8 cellular contexts compared by ENCODE assay signal in the genomic region with DNA sequence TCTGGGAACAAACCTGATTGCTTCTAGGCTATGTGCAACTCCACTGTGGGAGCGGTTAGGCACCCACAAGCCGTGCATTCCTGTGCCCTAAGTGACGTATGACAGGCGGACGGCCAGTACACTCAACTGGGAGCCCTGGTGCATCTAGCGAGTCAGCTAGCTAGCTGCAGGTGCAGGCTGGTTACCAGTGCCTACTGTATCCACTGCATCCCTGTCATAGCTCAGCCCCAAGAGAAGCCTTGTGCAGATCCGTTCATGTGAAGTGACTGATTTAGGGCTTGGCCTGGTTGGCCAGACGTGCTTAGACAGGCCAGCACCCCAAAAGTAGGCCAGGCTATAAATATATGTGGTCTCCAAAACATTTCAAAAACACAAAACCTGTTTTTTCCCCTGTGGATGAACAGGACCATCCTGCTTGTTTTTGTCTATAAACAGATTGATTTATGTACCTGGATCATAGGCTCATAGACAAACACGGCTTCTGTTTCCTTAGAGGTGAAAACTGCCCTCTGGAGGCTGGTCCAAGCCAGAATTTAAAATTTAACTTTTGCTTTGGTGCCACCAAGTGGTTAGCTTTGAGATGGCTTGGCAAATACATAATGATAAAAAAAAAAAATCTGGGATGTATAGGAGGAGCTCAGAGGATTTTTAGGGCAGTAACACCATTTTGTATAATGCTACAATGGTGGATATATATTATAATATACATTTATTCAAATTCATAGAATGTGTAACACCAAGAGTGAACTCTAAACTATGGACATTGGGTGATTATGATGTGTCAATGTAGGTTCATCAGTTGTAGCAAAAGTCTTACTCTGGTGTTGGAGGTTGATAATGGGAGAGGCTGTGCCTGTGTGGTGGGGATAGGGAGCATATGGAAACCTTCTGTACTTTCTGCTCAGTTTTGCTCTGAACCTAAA.
DNase-seq lines count a peak whose midpoint lies in the region; ATAC-seq and TF ChIP-seq lines count a peak whose summit lies in the region.

No MANE protein-coding gene starts in this region.

- peaks cover 5% of the 10 kb centered on the region for H3K4me1 Mint-ChIP-seq in activated T-helper 2 cell treated with anti-CD3 and anti-CD28 coated beads, Interferon-gamma antibody, Interleukin-2, Interleukin-4, amounts not matched to agents 10 μg/mL and 5 μg/mL and 100 μg/mL, durations not matched to agents 14 hours and 24 hours and 36 hours (ENCODE audit: low read depth)

- H3K9me3 Mint-ChIP-seq in activated T-helper 2 cell treated with anti-CD3 and anti-CD28 coated beads, Interferon-gamma antibody, Interleukin-2, Interleukin-4, amounts not matched to agents 10 μg/mL and 5 μg/mL and 100 μg/mL, durations not matched to agents 14 hours and 24 hours and 36 hours: no peaks in the 10 kb centered on the region

- BruUV-seq in PC-3 (replicated peaks; lab: Mats Ljungman, UMichigan): no TSS peak

- peaks cover 4% of the 10 kb centered on the region; the same call in 1 of the 2 replicates for H3K4me1 ChIP-seq in PC-3 (ENCODE audit: insufficient read depth, low read length)
- H3K4me1 ChIP-seq in foreskin keratinocyte: peaks cover 15% of the 10 kb centered on the region
- no peaks in the 10 kb centered on the region for H3K4me1 ChIP-seq in parathyroid adenoma

- H4K20me1 ChIP-seq in PC-3 (ENCODE audit: low read length): no peaks in the 10 kb centered on the region

- H3K9me3 ChIP-seq in PC-3 (ENCODE audit: low read length): no peaks in the 10 kb centered on the region
- H3K9me3 ChIP-seq in parathyroid adenoma (ENCODE audit: control insufficient read depth, low read length): no peaks in the 10 kb centered on the region

- H3K4me2 ChIP-seq in PC-3 (ENCODE audit: low read length) (no peak overlapping the region), parathyroid adenoma (ENCODE audit: low read length) (no peak overlapping the region)

- peaks cover 2% of the 10 kb centered on the region for H3K27me3 Mint-ChIP-seq in activated T-helper 2 cell treated with anti-CD3 and anti-CD28 coated beads, Interferon-gamma antibody, Interleukin-2, Interleukin-4, amounts not matched to agents 10 μg/mL and 5 μg/mL and 100 μg/mL, durations not matched to agents 14 hours and 24 hours and 36 hours (ENCODE audit: low read depth)

- no peaks in the 10 kb centered on the region; the same call in 1 of the 2 replicates for H3K36me3 ChIP-seq in PC-3 (ENCODE audit: low read depth, low read length)
- no peaks in the 10 kb centered on the region for H3K36me3 ChIP-seq in parathyroid adenoma (ENCODE audit: control insufficient read depth, insufficient read depth, low read length)

- H3K4me3 ChIP-seq in PC-3 (ENCODE audit: low read length): no peak overlapping the region
- H3K4me3 ChIP-seq in parathyroid adenoma (ENCODE audit: low read depth, low read length): no peak overlapping the region

- ATAC-seq in GM21825 (IDR thresholded peaks at IDR 0.05; ENCODE audit: unreplicated experiment) (peak; percentile 95), PC-3 (peak; percentile 76), foreskin keratinocyte (peak; percentile 97)

- CTCF ChIA-PET in PC-3 (lab: Charles Lee): interaction anchor here (0.5 to 1.8 kb wide), 22 partner anchors 9 to 976 kb away, joined by 3 to 22 read pairs (median 3); a partner anchor contains a TSS

- H3K27ac ChIP-seq in PC-3 (ENCODE audit: low read length): no peak overlapping the region
- H3K27ac ChIP-seq in foreskin keratinocyte: peak overlapping the region; percentile 52
- H3K27ac ChIP-seq in parathyroid adenoma: no peak overlapping the region

- H3F3A ChIP-seq in PC-3 (ENCODE audit: low read length, unreplicated experiment): no peaks in the 10 kb centered on the region

- DNase-seq in GDM1 (lab: John Stamatoyannopoulos, UW): peak; percentile 38
- DNase-seq in KG1 (lab: John Stamatoyannopoulos, UW): peak; percentile 57
- DNase-seq in PC-3: peak; percentile 91
- peak; percentile 41 for DNase-seq in activated T-helper 2 cell treated with anti-CD3 and anti-CD28 coated beads, Interferon-gamma antibody, Interleukin-2, Interleukin-4, amounts not matched to agents 10 μg/mL and 5 μg/mL and 100 μg/mL, durations not matched to agents 14 hours and 24 hours and 36 hours (ENCODE audit: low spot score)
- DNase-seq in foreskin keratinocyte: peak; percentile 88 to 95
- no peak for DNase-seq in 8988T

- H3K9ac ChIP-seq in PC-3 (ENCODE audit: low read length): no peak overlapping the region
- no peak overlapping the region for H3K9ac ChIP-seq in parathyroid adenoma

- H2AFZ ChIP-seq in PC-3 (ENCODE audit: low read length): no peak overlapping the region
- H2AFZ ChIP-seq in parathyroid adenoma: peak overlapping the region; percentile 53

- TF ChIP-seq CTCF in PC-3 (conservative IDR thresholded peaks at IDR 0.05; ENCODE audit: low read depth, low read length): peak; percentile 99
- peak; percentile 100 for TF ChIP-seq CTCF in foreskin keratinocyte (conservative IDR thresholded peaks at IDR 0.05)
- TF ChIP-seq CTCF in parathyroid adenoma (IDR thresholded peaks at IDR 0.05): peak; percentile 73

- H3K79me2 ChIP-seq in PC-3 (ENCODE audit: low read length): no peaks in the 10 kb centered on the region
- no peaks in the 10 kb centered on the region for H3K79me2 ChIP-seq in parathyroid adenoma

- intact Hi-C loops in PC-3 (cut with micrococcal nuclease): loop anchor here (1.0 to 10.0 kb wide), 4 partner anchors 44 to 289 kb away; a partner anchor contains a TSS
- intact Hi-C loops in activated T-helper 2 cell treated with anti-CD3 and anti-CD28 coated beads, Interferon-gamma antibody, Interleukin-2, Interleukin-4, amounts not matched to agents 10 μg/mL and 5 μg/mL and 100 μg/mL, durations not matched to agents 14 hours and 24 hours and 36 hours (cut with micrococcal nuclease): loop anchor here (2.0 to 10.0 kb wide), 5 partner anchors 109 to 432 kb away; a partner anchor contains a TSS

- POLR2A ChIA-PET in PC-3 (lab: Charles Lee; ENCODE audit: unreplicated experiment): interaction anchor here (0.6 to 1.0 kb wide), 4 partner anchors 81 to 505 kb away, joined by 4 to 6 read pairs (median 4); a partner anchor contains a TSS

- H3K27me3 ChIP-seq in PC-3 (ENCODE audit: low read length): no peaks in the 10 kb centered on the region
- H3K27me3 ChIP-seq in foreskin keratinocyte: no peaks in the 10 kb centered on the region
- no peaks in the 10 kb centered on the region for H3K27me3 ChIP-seq in parathyroid adenoma (ENCODE audit: control insufficient read depth, insufficient read depth, low read length)

- no peak overlapping the region for H3K4me3 Mint-ChIP-seq in activated T-helper 2 cell treated with anti-CD3 and anti-CD28 coated beads, Interferon-gamma antibody, Interleukin-2, Interleukin-4, amounts not matched to agents 10 μg/mL and 5 μg/mL and 100 μg/mL, durations not matched to agents 14 hours and 24 hours and 36 hours (ENCODE audit: low read depth)

- no peak overlapping the region for H3K27ac Mint-ChIP-seq in activated T-helper 2 cell treated with anti-CD3 and anti-CD28 coated beads, Interferon-gamma antibody, Interleukin-2, Interleukin-4, amounts not matched to agents 10 μg/mL and 5 μg/mL and 100 μg/mL, durations not matched to agents 14 hours and 24 hours and 36 hours

- H3K36me3 Mint-ChIP-seq in activated T-helper 2 cell treated with anti-CD3 and anti-CD28 coated beads, Interferon-gamma antibody, Interleukin-2, Interleukin-4, amounts not matched to agents 10 μg/mL and 5 μg/mL and 100 μg/mL, durations not matched to agents 14 hours and 24 hours and 36 hours (ENCODE audit: low read depth): no peaks in the 10 kb centered on the region

- H3K9me2 ChIP-seq in PC-3 (replicated peaks; ENCODE audit: low read length): no peaks in the 10 kb centered on the region
